In the genomic region with DNA sequence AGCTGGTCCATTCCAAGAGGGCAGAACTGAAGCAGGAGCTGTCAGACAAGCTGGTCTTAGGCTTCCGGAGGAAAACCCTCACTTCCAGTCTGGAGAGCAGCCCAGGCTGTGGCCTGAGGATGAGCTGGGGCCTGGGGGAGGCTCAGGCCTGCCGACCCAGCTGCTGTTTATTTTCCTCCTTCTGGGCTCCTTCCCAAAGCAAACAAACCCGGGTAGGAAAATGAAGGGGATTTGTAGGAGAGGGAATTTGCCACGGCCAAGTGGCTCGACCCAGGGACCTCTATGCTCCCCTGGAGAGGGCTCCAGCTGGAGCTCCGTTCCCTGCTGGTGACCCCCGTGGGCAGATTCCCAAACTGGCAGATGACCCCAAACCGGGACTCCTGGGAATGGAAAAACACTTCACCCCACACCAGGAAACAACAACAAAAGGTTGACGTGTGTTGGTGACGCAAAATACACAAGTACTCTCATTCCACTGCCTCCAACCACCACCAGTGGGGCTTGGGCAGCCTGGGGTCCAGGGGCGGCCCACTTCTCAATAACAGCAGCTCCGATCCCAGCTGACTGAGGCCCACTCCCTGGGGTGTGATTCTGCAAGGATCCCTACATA, we compare ENCODE assay signal across 1 cellular context.
TF ChIP-seq lines count a peak whose summit lies in the region.

No MANE protein-coding gene starts in this region.

TF ChIP-seq in HepG2, 621 proteins besides CTCF, POLR2A, EP300 and RAD21 (continued from another document):
- TF ChIP-seq ZNF646 (CRISPR knock-in tag; IDR thresholded peaks at IDR 0.05) (0 out of 2 replicates have a peak, but pooled peaks have one; percentile 49), ZNF746 (CRISPR knock-in tag; IDR thresholded peaks at IDR 0.05) (peak; percentile 51; the same call in 1 of the 2 replicates), MTA3 (CRISPR knock-in tag; IDR thresholded peaks at IDR 0.05) (0 out of 2 replicates have a peak, but pooled peaks have one; percentile 18), CENPX (CRISPR knock-in tag; IDR thresholded peaks at IDR 0.05) (no peak)
- TF ChIP-seq, protein P1, sequence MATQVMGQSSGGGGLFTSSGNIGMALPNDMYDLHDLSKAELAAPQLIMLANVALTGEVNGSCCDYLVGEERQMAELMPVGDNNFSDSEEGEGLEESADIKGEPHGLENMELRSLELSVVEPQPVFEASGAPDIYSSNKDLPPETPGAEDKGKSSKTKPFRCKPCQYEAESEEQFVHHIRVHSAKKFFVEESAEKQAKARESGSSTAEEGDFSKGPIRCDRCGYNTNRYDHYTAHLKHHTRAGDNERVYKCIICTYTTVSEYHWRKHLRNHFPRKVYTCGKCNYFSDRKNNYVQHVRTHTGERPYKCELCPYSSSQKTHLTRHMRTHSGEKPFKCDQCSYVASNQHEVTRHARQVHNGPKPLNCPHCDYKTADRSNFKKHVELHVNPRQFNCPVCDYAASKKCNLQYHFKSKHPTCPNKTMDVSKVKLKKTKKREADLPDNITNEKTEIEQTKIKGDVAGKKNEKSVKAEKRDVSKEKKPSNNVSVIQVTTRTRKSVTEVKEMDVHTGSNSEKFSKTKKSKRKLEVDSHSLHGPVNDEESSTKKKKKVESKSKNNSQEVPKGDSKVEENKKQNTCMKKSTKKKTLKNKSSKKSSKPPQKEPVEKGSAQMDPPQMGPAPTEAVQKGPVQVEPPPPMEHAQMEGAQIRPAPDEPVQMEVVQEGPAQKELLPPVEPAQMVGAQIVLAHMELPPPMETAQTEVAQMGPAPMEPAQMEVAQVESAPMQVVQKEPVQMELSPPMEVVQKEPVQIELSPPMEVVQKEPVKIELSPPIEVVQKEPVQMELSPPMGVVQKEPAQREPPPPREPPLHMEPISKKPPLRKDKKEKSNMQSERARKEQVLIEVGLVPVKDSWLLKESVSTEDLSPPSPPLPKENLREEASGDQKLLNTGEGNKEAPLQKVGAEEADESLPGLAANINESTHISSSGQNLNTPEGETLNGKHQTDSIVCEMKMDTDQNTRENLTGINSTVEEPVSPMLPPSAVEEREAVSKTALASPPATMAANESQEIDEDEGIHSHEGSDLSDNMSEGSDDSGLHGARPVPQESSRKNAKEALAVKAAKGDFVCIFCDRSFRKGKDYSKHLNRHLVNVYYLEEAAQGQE (IDR thresholded peaks at IDR 0.05; ENCODE audit: borderline replicate concordance in 1 of 2, low read depth in 1 of 2, low read length in 2 of 2) = peak in 1 of 2 experiments; percentile 44; a peak in 2 of 4 replicates
- TF ChIP-seq, protein P2, sequence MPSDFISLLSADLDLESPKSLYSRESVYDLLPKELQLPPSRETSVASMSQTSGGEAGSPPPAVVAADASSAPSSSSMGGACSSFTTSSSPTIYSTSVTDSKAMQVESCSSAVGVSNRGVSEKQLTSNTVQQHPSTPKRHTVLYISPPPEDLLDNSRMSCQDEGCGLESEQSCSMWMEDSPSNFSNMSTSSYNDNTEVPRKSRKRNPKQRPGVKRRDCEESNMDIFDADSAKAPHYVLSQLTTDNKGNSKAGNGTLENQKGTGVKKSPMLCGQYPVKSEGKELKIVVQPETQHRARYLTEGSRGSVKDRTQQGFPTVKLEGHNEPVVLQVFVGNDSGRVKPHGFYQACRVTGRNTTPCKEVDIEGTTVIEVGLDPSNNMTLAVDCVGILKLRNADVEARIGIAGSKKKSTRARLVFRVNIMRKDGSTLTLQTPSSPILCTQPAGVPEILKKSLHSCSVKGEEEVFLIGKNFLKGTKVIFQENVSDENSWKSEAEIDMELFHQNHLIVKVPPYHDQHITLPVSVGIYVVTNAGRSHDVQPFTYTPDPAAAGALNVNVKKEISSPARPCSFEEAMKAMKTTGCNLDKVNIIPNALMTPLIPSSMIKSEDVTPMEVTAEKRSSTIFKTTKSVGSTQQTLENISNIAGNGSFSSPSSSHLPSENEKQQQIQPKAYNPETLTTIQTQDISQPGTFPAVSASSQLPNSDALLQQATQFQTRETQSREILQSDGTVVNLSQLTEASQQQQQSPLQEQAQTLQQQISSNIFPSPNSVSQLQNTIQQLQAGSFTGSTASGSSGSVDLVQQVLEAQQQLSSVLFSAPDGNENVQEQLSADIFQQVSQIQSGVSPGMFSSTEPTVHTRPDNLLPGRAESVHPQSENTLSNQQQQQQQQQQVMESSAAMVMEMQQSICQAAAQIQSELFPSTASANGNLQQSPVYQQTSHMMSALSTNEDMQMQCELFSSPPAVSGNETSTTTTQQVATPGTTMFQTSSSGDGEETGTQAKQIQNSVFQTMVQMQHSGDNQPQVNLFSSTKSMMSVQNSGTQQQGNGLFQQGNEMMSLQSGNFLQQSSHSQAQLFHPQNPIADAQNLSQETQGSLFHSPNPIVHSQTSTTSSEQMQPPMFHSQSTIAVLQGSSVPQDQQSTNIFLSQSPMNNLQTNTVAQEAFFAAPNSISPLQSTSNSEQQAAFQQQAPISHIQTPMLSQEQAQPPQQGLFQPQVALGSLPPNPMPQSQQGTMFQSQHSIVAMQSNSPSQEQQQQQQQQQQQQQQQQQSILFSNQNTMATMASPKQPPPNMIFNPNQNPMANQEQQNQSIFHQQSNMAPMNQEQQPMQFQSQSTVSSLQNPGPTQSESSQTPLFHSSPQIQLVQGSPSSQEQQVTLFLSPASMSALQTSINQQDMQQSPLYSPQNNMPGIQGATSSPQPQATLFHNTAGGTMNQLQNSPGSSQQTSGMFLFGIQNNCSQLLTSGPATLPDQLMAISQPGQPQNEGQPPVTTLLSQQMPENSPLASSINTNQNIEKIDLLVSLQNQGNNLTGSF (CRISPR knock-in tag; IDR thresholded peaks at IDR 0.05) = no peak
